Comparison of ENCODE assay signal across 13 cellular contexts in the genomic region with DNA sequence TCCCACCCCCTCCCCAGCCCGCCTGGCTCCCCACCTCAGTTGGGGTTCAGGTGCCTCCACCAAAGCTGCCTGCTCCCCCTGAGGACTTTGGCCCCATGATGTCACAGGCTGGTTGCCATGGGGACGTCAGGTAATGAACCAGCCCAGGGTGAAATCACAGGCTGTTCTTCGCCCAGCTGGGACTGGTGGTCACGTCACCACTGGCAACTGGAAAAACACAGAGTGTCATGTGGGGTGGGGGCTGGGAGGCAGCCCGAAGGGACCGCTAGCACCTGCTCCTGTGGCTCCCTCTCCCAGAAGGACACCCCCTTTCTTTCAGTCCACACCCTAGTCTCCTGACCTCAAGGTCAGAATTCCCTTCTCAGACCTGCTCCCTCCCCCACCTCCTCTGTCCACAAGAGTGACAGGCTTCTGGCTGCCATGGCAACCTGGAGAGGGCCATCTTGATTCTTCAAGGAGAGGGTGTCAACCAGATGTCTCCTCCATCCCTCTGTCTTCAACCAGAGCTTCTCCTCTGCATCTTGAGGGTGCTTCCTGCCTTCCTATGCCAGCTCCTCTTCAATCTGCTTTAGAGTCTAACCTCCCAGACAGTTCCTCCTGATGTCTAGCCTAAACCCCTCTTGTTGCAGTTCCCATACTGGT. TPM values are rescaled to one million over a fixed set of nuclear protein-coding genes. Genes with fewer than 3 reads are reported as not detected.
DNase-seq lines count a peak whose midpoint lies in the region; ATAC-seq and TF ChIP-seq lines count a peak whose summit lies in the region.
"Had no signal": no experiment of that assay in that cellular context is flagged by ENCODE, and none has a peak within 500 bp of the region (broad histone marks: within the 10 kb centered on the region; RNA-seq: fewer than 3 reads in every experiment).

No MANE protein-coding gene starts in this region.

- ATAC-seq in left lobe of liver: peak; percentile 51
- no peak for ATAC-seq in HG03521 (IDR thresholded peaks at IDR 0.05; ENCODE audit: unreplicated experiment)
- ATAC-seq in GM19463 (IDR thresholded peaks at IDR 0.05; ENCODE audit: unreplicated experiment): no peak
- ATAC-seq: natural killer cell had no signal

- H3K27ac ChIP-seq in BLaER1: peak overlapping the region; percentile 57
- peak overlapping the region in 1 of 5 donors; percentile 83 for H3K27ac ChIP-seq in adrenal gland
- no peak overlapping the region for H3K27ac ChIP-seq in spleen

- TF ChIP-seq CTCF in GM12865 (IDR thresholded peaks at IDR 0.05; ENCODE audit: insufficient read depth, low read depth, low read length, missing control alignments) (no peak), adrenal gland (IDR thresholded peaks at IDR 0.05) (no peak), spleen (IDR thresholded peaks at IDR 0.05 in 8 of 11, conservative IDR thresholded peaks at IDR 0.05 in 3 of 11) (no peak)

- peak overlapping the region; percentile 39 for H3K4me3 ChIP-seq in BLaER1
- no peak overlapping the region for H3K4me3 ChIP-seq in GM12865 (ENCODE audit: low read depth, low read length)
- H3K4me3 ChIP-seq in adrenal gland: no peak overlapping the region
- H3K4me3 ChIP-seq in spleen: no peak overlapping the region

- no peak for TF ChIP-seq POLR2A in adrenal gland (IDR thresholded peaks at IDR 0.05)
- TF ChIP-seq POLR2A in spleen (IDR thresholded peaks at IDR 0.05): no peak

- H4K20me1 ChIP-seq in BLaER1: peaks cover 7% of the 10 kb centered on the region

- peak overlapping the region; percentile 96 for H3K4me2 ChIP-seq in BLaER1

- no peaks in the 10 kb centered on the region for H3K36me3 ChIP-seq in BLaER1
- H3K36me3 ChIP-seq in adrenal gland (replicated peaks in 1 of 2): no peaks in the 10 kb centered on the region
- H3K36me3 ChIP-seq in spleen: no peaks in the 10 kb centered on the region

- H3K27me3 ChIP-seq in BLaER1 (peaks cover 7% of the 10 kb centered on the region), adrenal gland (no peaks in the 10 kb centered on the region), spleen (replicated peaks in 1 of 7) (peaks cover 0 to 12% (median 0%) of the 10 kb centered on the region in 7 donors)

- peaks cover 76% of the 10 kb centered on the region for H3K4me1 ChIP-seq in BLaER1
- peaks cover 16 to 27% of the 10 kb centered on the region in 2 donors for H3K4me1 ChIP-seq in adrenal gland (replicated peaks in 1 of 2)
- H3K4me1 ChIP-seq in spleen: peaks cover 3 to 50% (median 19%) of the 10 kb centered on the region in 6 donors

- H3K9ac ChIP-seq in BLaER1: no peak overlapping the region; the same call in 1 of the 2 replicates

- peak; percentile 19 for DNase-seq in GM12865 (ENCODE audit: low read depth)
- DNase-seq in adrenal gland: peak; percentile 56 to 95 (median 76)
- peak; percentile 78 for DNase-seq in left lobe of liver (ENCODE audit: low spot score)
- DNase-seq in spleen: no peak
- DNase-seq in Ammon's horn (ENCODE audit: low spot score): no peak
- DNase-seq: KG1, natural killer cell had no signal

- no peaks in the 10 kb centered on the region for H3K9me3 ChIP-seq in BLaER1
- H3K9me3 ChIP-seq in adrenal gland (replicated peaks in 1 of 3): no peaks in the 10 kb centered on the region
- H3K9me3 ChIP-seq in spleen: no peaks in the 10 kb centered on the region

- intact Hi-C loops in adrenal gland (cut with DNase I) (no loop called here), spleen (cut with DNase I; ENCODE audit: low total_unique reads) (no loop called here)

- WGBS in adrenal gland, 4 donors: 53 to 100% (median 60%) methylated on average over 1 to 6 of the region's 6 CpGs
- WGBS in spleen, 5 donors: 60 to 75% (median 69%) methylated on average over 5 to 6 of the region's 6 CpGs

RNA-seq across cellular contexts. Expression of a gene that starts 6.2 kb away (rescaled TPM):
- total RNA-seq in adrenal gland (10 to 100 TPM in 2 of 8 donors, 1 to 10 TPM in 6; 3.4 to 12.0 (median 7.7) TPM), left lobe of liver (not detected), spleen (under 1 TPM in 1 of 7 donors, not detected in 6; 0.47 TPM)
- polyA plus RNA-seq in adrenal gland (1 to 10 TPM; 3.0 to 5.0 (median 3.8) TPM), spleen (under 1 TPM in 1 of 3 donors, not detected in 2; 0.11 TPM)
- total RNA-seq: natural killer cell, urinary bladder had no signal

RNA-seq across cellular contexts. Expression of a gene that starts 23.7 kb away (rescaled TPM):
- total RNA-seq in adrenal gland (1 to 10 TPM in 7 of 8 donors, under 1 TPM in 1; 0.69 to 9.9 (median 2.9) TPM), left lobe of liver (not detected), spleen (under 1 TPM in 1 of 7 donors, not detected in 6; 0.13 TPM)
- polyA plus RNA-seq in adrenal gland (1 to 10 TPM in 2 of 3 donors, under 1 TPM in 1; 0.88 to 4.4 (median 2.4) TPM), spleen (under 1 TPM; 0.04 to 0.10 (median 0.06) TPM)
- total RNA-seq: activated CD8-positive, alpha-beta memory T cell treated with anti-CD3 and anti-CD28 coated beads for 36 hours; natural killer cell had no signal

RNA-seq across cellular contexts. Expression of a gene that starts 45.4 kb away (rescaled TPM):
- total RNA-seq in adrenal gland: 1 to 10 TPM in 5 of 8 donors, under 1 TPM in 3; 0.18 to 4.9 (median 1.7) TPM
- 10 to 100 TPM in 1 of 3 donors, 1 to 10 TPM in 2; 1.5 to 52.5 (median 8.2) TPM for polyA plus RNA-seq in adrenal gland
- 0.08 TPM for total RNA-seq in left lobe of liver
- total RNA-seq in spleen: under 1 TPM in 3 of 7 donors, not detected in 4; 0.22 to 0.46 (median 0.37) TPM
- polyA plus RNA-seq in spleen: under 1 TPM; 0.19 to 0.50 (median 0.20) TPM
- total RNA-seq: activated CD8-positive, alpha-beta memory T cell treated with anti-CD3 and anti-CD28 coated beads for 36 hours; urinary bladder had no signal

RNA-seq across cellular contexts. Expression of a gene that starts 49.4 kb away (rescaled TPM):
- total RNA-seq in adrenal gland: 100 to 1,000 TPM in 4 of 8 donors, 10 to 100 TPM in 4; 13.4 to 633 (median 92.8) TPM
- polyA plus RNA-seq in adrenal gland: 100 to 1,000 TPM in 1 of 3 donors, 10 to 100 TPM in 2; 52.7 to 488 (median 90.1) TPM
- 1.2 TPM for total RNA-seq in left lobe of liver
- total RNA-seq in spleen: 1 to 10 TPM in 6 of 7 donors, under 1 TPM in 1; 0.60 to 3.7 (median 2.2) TPM
- 1 to 10 TPM; 2.3 to 8.1 (median 4.2) TPM for polyA plus RNA-seq in spleen
- total RNA-seq: activated CD8-positive, alpha-beta memory T cell treated with anti-CD3 and anti-CD28 coated beads for 36 hours; frontal cortex; natural killer cell had no signal

Comparison
In these comparisons a context has a peak if more than half of its experiments do, and no peak if none do; other contexts are left out.
1. DNase-seq: peak in GM12865 (single experiment), adrenal gland (7 of 7) and left lobe of liver (single experiment); none in spleen (single experiment) and Ammon's horn (single experiment).